In the genomic region with DNA sequence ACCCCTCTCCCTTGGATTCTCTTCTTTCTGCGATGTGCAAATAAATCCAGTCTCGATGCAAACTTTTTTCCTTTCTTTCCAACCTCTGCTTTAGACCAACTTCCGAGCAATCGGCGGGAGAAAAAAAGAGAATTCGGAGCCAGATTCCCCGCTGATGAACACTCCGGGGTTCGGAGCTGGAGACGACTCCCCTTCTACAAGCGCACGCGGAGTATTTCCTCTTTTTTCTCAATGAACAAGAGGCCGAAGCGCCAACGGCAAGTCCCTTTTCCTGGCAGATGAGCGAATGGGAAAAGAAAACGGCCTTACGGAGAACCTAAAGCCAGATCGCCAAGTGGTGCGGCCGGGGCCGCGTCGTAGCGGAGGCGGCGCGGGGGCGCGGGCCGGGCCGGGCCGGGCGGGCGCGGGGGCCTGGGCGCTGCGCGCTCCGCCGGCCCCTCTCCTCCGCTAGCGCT, we compare ENCODE assay signal across 8 cellular contexts. TPM values are rescaled to one million over a fixed set of nuclear protein-coding genes. Genes with fewer than 3 reads are reported as not detected.
DNase-seq lines count a peak whose midpoint lies in the region; ATAC-seq and TF ChIP-seq lines count a peak whose summit lies in the region.

No MANE protein-coding gene starts in this region.

- DNase-seq in activated CD4-positive, alpha-beta T cell treated with anti-CD3 and anti-CD28 coated beads, Interleukin-2, amount 10 ng/mL, durations not matched to agents 24 days and 14 days = peak; percentile 63
- DNase-seq in activated CD4-positive, alpha-beta T cell treated with anti-CD3 and anti-CD28 coated beads, Interleukin-2, amount 50 U/mL, for 4 hours = no peak
- DNase-seq in NCI-H510A (lab: John Stamatoyannopoulos, UW) (peak; percentile 23), cerebellar cortex (ENCODE audit: low spot score) (peak; percentile 57), mucosa of descending colon (no peak), LoVo (ENCODE audit: low spot score) (no peak), kidney glomerular epithelial cell (lab: John Stamatoyannopoulos, UW) (no peak)

- no peaks in the 10 kb centered on the region for H3K36me3 ChIP-seq in mucosa of descending colon (ENCODE audit: low read depth)

- ATAC-seq in HG02571 (IDR thresholded peaks at IDR 0.05; ENCODE audit: unreplicated experiment) (peak; percentile 18), mucosa of descending colon (no peak)

- peak overlapping the region; percentile 94 for H3K4me3 ChIP-seq in mucosa of descending colon

- no peaks in the 10 kb centered on the region for H3K9me3 Mint-ChIP-seq in activated CD4-positive, alpha-beta T cell treated with anti-CD3 and anti-CD28 coated beads, Interleukin-2, amount 10 ng/mL, durations not matched to agents 24 days and 14 days

- H3K4me1 ChIP-seq in mucosa of descending colon (ENCODE audit: low read depth) = peaks cover 14% of the 10 kb centered on the region

- no peak for TF ChIP-seq CTCF in mucosa of descending colon (IDR thresholded peaks at IDR 0.05)

- H3K9me3 ChIP-seq in mucosa of descending colon = no peaks in the 10 kb centered on the region

- peaks cover 41% of the 10 kb centered on the region for H3K27me3 Mint-ChIP-seq in activated CD4-positive, alpha-beta T cell treated with anti-CD3 and anti-CD28 coated beads, Interleukin-2, amount 10 ng/mL, durations not matched to agents 24 days and 14 days

- H3K36me3 Mint-ChIP-seq in activated CD4-positive, alpha-beta T cell treated with anti-CD3 and anti-CD28 coated beads, Interleukin-2, amount 10 ng/mL, durations not matched to agents 24 days and 14 days (ENCODE audit: low read depth) = no peaks in the 10 kb centered on the region

- no peak overlapping the region for H3K4me3 Mint-ChIP-seq in activated CD4-positive, alpha-beta T cell treated with anti-CD3 and anti-CD28 coated beads, Interleukin-2, amount 10 ng/mL, durations not matched to agents 24 days and 14 days

- H3K27ac Mint-ChIP-seq in activated CD4-positive, alpha-beta T cell treated with anti-CD3 and anti-CD28 coated beads, Interleukin-2, amount 10 ng/mL, durations not matched to agents 24 days and 14 days = peak overlapping the region; percentile 41

- peaks cover 8% of the 10 kb centered on the region for H3K4me1 Mint-ChIP-seq in activated CD4-positive, alpha-beta T cell treated with anti-CD3 and anti-CD28 coated beads, Interleukin-2, amount 10 ng/mL, durations not matched to agents 24 days and 14 days

- intact Hi-C loops in activated CD4-positive, alpha-beta T cell treated with anti-CD3 and anti-CD28 coated beads, Interleukin-2, amount 10 ng/mL, durations not matched to agents 24 days and 14 days (cut with micrococcal nuclease) = loop anchor here (2.0 to 5.0 kb wide), 2 partner anchors 582 to 1746 kb away; no protein-coding TSS in a partner anchor
- intact Hi-C loops in mucosa of descending colon (cut with DNase I, micrococcal nuclease) = loop anchor here in 1 of 2 donors (5.0 kb wide), 1 partner anchor 563 kb away; no protein-coding TSS in a partner anchor

RNA-seq across cellular contexts. Expression of a gene that starts 0.3 kb away (rescaled TPM):
- total RNA-seq in activated CD4-positive, alpha-beta T cell treated with anti-CD3 and anti-CD28 coated beads, Interleukin-2, amount 10 ng/mL, durations not matched to agents 24 days and 14 days = 0.21 TPM in 1 of 2 replicates, not detected in the other
- 10 to 100 TPM; 47.8 to 51.3 (median 50.9) TPM for total RNA-seq in mucosa of descending colon

Comparison
In these comparisons a context has a peak if more than half of its experiments do, and no peak if none do; other contexts are left out.
1. DNase-seq: peak in activated CD4-positive, alpha-beta T cell treated with anti-CD3 and anti-CD28 coated beads, Interleukin-2, amount 10 ng/mL, durations not matched to agents 24 days and 14 days (single experiment), NCI-H510A (single experiment) and cerebellar cortex (single experiment); none in activated CD4-positive, alpha-beta T cell treated with anti-CD3 and anti-CD28 coated beads, Interleukin-2, amount 50 U/mL, for 4 hours (0 of 2), mucosa of descending colon (0 of 3), LoVo (single experiment) and kidney glomerular epithelial cell (single experiment).
2. RNA of a gene that starts 0.3 kb away (total RNA-seq): 47.8 to 51.3 TPM in mucosa of descending colon; 0.21 TPM in activated CD4-positive, alpha-beta T cell treated with anti-CD3 and anti-CD28 coated beads, Interleukin-2, amount 10 ng/mL, durations not matched to agents 24 days and 14 days; every median in the first group is over 10 times any median in the second.